ENCODE assay signal across 8 cellular contexts in genomic region chr12:46384451-46385301, GRCh38. TPM values are rescaled to one million over a fixed set of nuclear protein-coding genes. Genes with fewer than 3 reads are reported as not detected.
DNase-seq lines count a peak whose midpoint lies in the region; ATAC-seq and TF ChIP-seq lines count a peak whose summit lies in the region.

No MANE protein-coding gene starts in this region.

- H3K4me1 ChIP-seq in upper lobe of right lung, result peaks cover 49% of the 10 kb centered on the region

- TF ChIP-seq CTCF in lower leg skin (IDR thresholded peaks at IDR 0.05) (no peak), upper lobe of right lung (IDR thresholded peaks at IDR 0.05) (no peak)

- whole genome bisulfite sequencing in lower leg skin, 2 donors, result 45 to 53% methylated on average over 9 of the region's 9 CpGs

- no peaks in the 10 kb centered on the region for H3K9me3 Mint-ChIP-seq in activated naive CD4-positive, alpha-beta T cell treated with anti-CD3 and anti-CD28 coated beads, Interleukin-2, amount 50 U/mL, for 24 hours

- DNase-seq in activated naive CD4-positive, alpha-beta T cell (lab: John Stamatoyannopoulos, UW), result no peak
- DNase-seq in amniotic epithelial cell (ENCODE audit: low read depth) (peak; percentile 62), lower leg skin (ENCODE audit: low spot score in 2 of 2) (no peak), upper lobe of right lung (no peak), NOMO-1 (lab: John Stamatoyannopoulos, UW; ENCODE audit: unreplicated experiment in 2 of 2) (no peak), GM03348 (ENCODE audit: low spot score) (no peak)
- no peak for DNase-seq in stimulated activated naive CD4-positive, alpha-beta T cell (lab: John Stamatoyannopoulos, UW)

- H3K27ac ChIP-seq in upper lobe of right lung, result peak overlapping the region; percentile 99

- H3K27me3 Mint-ChIP-seq in activated naive CD4-positive, alpha-beta T cell treated with anti-CD3 and anti-CD28 coated beads, Interleukin-2, amount 50 U/mL, for 24 hours, result no peaks in the 10 kb centered on the region

- intact Hi-C loops in lower leg skin (cut with DNase I; ENCODE audit: low total_unique reads), result loop anchor here (10.0 kb wide), 1 partner anchor 170 kb away; no protein-coding TSS in a partner anchor
- intact Hi-C loops in upper lobe of right lung (cut with DNase I), result no loop called here

- H3K36me3 ChIP-seq in upper lobe of right lung, result no peaks in the 10 kb centered on the region

- TF ChIP-seq POLR2A in lower leg skin (IDR thresholded peaks at IDR 0.05), result no peak

- peaks cover 56% of the 10 kb centered on the region for H3K4me1 Mint-ChIP-seq in activated naive CD4-positive, alpha-beta T cell treated with anti-CD3 and anti-CD28 coated beads, Interleukin-2, amount 50 U/mL, for 24 hours

- no peak for ATAC-seq in upper lobe of right lung

- H3K36me3 Mint-ChIP-seq in activated naive CD4-positive, alpha-beta T cell treated with anti-CD3 and anti-CD28 coated beads, Interleukin-2, amount 50 U/mL, for 24 hours, result peaks cover 2% of the 10 kb centered on the region

- no peaks in the 10 kb centered on the region for H3K27me3 ChIP-seq in upper lobe of right lung

- peak overlapping the region; percentile 87 for H3K27ac Mint-ChIP-seq in activated naive CD4-positive, alpha-beta T cell treated with anti-CD3 and anti-CD28 coated beads, Interleukin-2, amount 50 U/mL, for 24 hours

- peak overlapping the region; percentile 91 for H3K4me3 Mint-ChIP-seq in activated naive CD4-positive, alpha-beta T cell treated with anti-CD3 and anti-CD28 coated beads, Interleukin-2, amount 50 U/mL, for 24 hours

- H3K9me3 ChIP-seq in upper lobe of right lung, result no peaks in the 10 kb centered on the region

- H3K4me3 ChIP-seq in lower leg skin (ENCODE audit: low read depth, poor library complexity, severe bottlenecking) (peak overlapping the region; percentile 38), upper lobe of right lung (peak overlapping the region; percentile 74)

RNA-seq across cellular contexts. Expression of gene SLC38A2, which starts 12.1 kb away (rescaled TPM):
- total RNA-seq in lower leg skin (1,000 to 10,000 TPM in 1 of 4 donors, 100 to 1,000 TPM in 3; 487 to 1,086 (median 587) TPM), upper lobe of right lung (343 TPM)
